8 cellular contexts compared by ENCODE assay signal in the genomic region with DNA sequence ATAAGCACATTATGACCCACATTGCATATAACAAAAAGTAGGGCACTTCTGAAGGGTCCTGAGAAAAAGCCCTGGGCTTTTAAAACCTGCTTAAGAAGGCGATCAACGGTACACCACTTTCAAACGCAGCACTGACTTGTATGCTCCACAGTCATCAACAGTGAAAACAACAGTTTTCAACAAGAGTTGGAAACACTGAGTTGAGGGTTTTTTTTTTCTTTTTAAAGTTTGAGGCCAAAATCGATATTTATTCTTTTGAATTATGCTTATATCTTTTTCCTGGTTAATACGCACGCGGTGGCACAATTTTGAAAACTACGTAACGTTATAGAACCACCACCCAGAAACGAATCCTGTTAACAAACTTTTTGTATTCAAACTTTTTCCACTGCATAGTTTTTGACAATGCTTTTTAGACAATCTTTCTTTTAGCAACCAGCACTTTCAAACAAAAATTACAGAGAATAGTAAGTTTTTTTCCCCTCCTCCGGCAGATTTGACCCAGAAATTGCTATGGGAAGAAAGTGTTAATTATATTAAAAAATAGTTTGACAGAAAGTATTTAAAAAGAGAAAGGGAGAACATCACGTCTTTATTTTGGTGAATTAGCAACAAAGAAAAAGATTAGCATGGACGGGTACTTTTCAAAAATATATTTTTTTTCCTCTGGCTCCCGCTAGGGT. TPM values are rescaled to one million over a fixed set of nuclear protein-coding genes. Genes with fewer than 3 reads are reported as not detected.
A peak's percentile ranks its signal among the peaks of the same experiment; 100 is the strongest.
DNase-seq lines count a peak whose midpoint lies in the region; ATAC-seq, FAIRE-seq and TF ChIP-seq lines count a peak whose summit lies in the region.

No MANE protein-coding gene starts in this region.

- peak overlapping the region; percentile 75 for H3K4me2 ChIP-seq in GM12878 (ENCODE audit: control insufficient read depth, insufficient read depth)

- H2AFZ ChIP-seq in GM12878 (ENCODE audit: control insufficient read depth, low read depth, low read length): peak overlapping the region; percentile 69

- no peak for TF ChIP-seq POLR2A in GM12878 (IDR thresholded peaks at IDR 0.05; ENCODE audit: low read depth, low read length)

- peaks cover 10% of the 10 kb centered on the region for H3K4me1 ChIP-seq in GM12878 (ENCODE audit: control insufficient read depth, insufficient read depth, low read length)
- peaks cover 5 to 13% of the 10 kb centered on the region in 2 donors for H3K4me1 ChIP-seq in lung (ENCODE audit: control insufficient read depth in 2 of 2, insufficient read depth in 2 of 2, low read length in 2 of 2)
- H3K4me1 ChIP-seq in tibial artery: peaks cover 4 to 38% (median 25%) of the 10 kb centered on the region in 4 donors

- no peak for FAIRE-seq in GM12878 (lab: Jason Lieb, UNC)

- no peak for ATAC-seq in activated T-cell treated with anti-CD3 and anti-CD28 coated beads, Interleukin-2, amount 50 U/mL, for 4 hours
- ATAC-seq in GM12878: no peak
- no peak for ATAC-seq in lung (ENCODE audit: insufficient read depth, low FRiP score)
- ATAC-seq in GM18867 (IDR thresholded peaks at IDR 0.05; ENCODE audit: unreplicated experiment): no peak
- no peak for ATAC-seq in HG02970 (IDR thresholded peaks at IDR 0.05; ENCODE audit: low FRiP score, unreplicated experiment)

- no peaks in the 10 kb centered on the region for H3K36me3 Mint-ChIP-seq in activated T-cell treated with anti-CD3 and anti-CD28 coated beads, Interleukin-2, amount 50 U/mL, for 4 hours (ENCODE audit: insufficient read depth)

- H3K9me3 ChIP-seq in GM12878 (replicated peaks; ENCODE audit: control insufficient read depth, insufficient read depth, low read length) (no peaks in the 10 kb centered on the region), lung (ENCODE audit: control insufficient read depth in 2 of 2, insufficient read depth in 1 of 2, low read length in 1 of 2) (no peaks in the 10 kb centered on the region), tibial artery (no peaks in the 10 kb centered on the region)

- no peak for TF ChIP-seq RAD21 in GM12878 (IDR thresholded peaks at IDR 0.05; ENCODE audit: insufficient read depth, low read depth, low read length)

- H3K9ac ChIP-seq in GM12878 (ENCODE audit: control insufficient read depth, insufficient read depth, low read length): peak overlapping the region; percentile 78

- no TSS peak for BruUV-seq in GM12878 (replicated peaks; lab: Mats Ljungman, UMichigan)

- RAD21 ChIA-PET in GM12878 (lab: Charles Lee; ENCODE audit: unreplicated experiment): interaction anchor here (0.7 to 2.7 kb wide), 3 partner anchors 87 to 147 kb away, joined by 3 to 28 read pairs (median 3); a partner anchor contains a TSS

- H3K27me3 Mint-ChIP-seq in activated T-cell treated with anti-CD3 and anti-CD28 coated beads, Interleukin-2, amount 50 U/mL, for 4 hours (ENCODE audit: low read depth): no peaks in the 10 kb centered on the region

- TF ChIP-seq CTCF in GM12878 (IDR thresholded peaks at IDR 0.05 in 2 of 3, conservative IDR thresholded peaks at IDR 0.05 in 1 of 3; ENCODE audit: control insufficient read depth in 2 of 3, extremely low read depth in 1 of 3, insufficient read depth in 1 of 3, low read depth in 3 of 3, low read length in 3 of 3) (no peak), lung (IDR thresholded peaks at IDR 0.05; ENCODE audit: control extremely low read depth, extremely low read depth) (no peak), tibial artery (IDR thresholded peaks at IDR 0.05) (no peak)

- peaks cover 48% of the 10 kb centered on the region for H3K4me1 Mint-ChIP-seq in activated T-cell treated with anti-CD3 and anti-CD28 coated beads, Interleukin-2, amount 50 U/mL, for 4 hours (ENCODE audit: low read depth)

- intact Hi-C loops in GM12878 (cut with micrococcal nuclease; ENCODE audit: unreplicated experiment) (loop anchor here (1.0 to 10.0 kb wide), 2 partner anchors 92 to 286 kb away; a partner anchor contains a TSS), tibial artery (cut with DNase I; ENCODE audit: low total_unique reads) (no loop called here)

- H3K27ac ChIP-seq in GM12878 (ENCODE audit: control insufficient read depth, insufficient read depth) (peak overlapping the region; percentile 79), lung (ENCODE audit: low read depth in 1 of 2, low read length in 1 of 2) (peak overlapping the region; percentile 99 to 100), tibial artery (peak overlapping the region; percentile 97 to 98)

- H3K36me3 ChIP-seq in GM12878 (ENCODE audit: control insufficient read depth in 2 of 2, insufficient read depth in 2 of 2, low read length in 1 of 2) (no peaks in the 10 kb centered on the region), lung (ENCODE audit: control insufficient read depth in 2 of 2, insufficient read depth in 2 of 2, low read length in 2 of 2) (no peaks in the 10 kb centered on the region), tibial artery (no peaks in the 10 kb centered on the region)

- POLR2A ChIA-PET in GM12878 (lab: Charles Lee): no interaction called here

- no peaks in the 10 kb centered on the region for H3K9me3 Mint-ChIP-seq in activated T-cell treated with anti-CD3 and anti-CD28 coated beads, Interleukin-2, amount 50 U/mL, for 4 hours

- CTCF ChIA-PET in GM12878 (lab: Yijun Ruan, JAX): interaction anchor here (0.7 to 1.1 kb wide), 2 partner anchors 117 to 153 kb away, joined by 3 read pairs; no protein-coding TSS in a partner anchor

- H4K20me1 ChIP-seq in GM12878 (ENCODE audit: control insufficient read depth, insufficient read depth): no peaks in the 10 kb centered on the region

- no peak for TF ChIP-seq EP300 in GM12878 (IDR thresholded peaks at IDR 0.05; ENCODE audit: borderline replicate concordance in 1 of 2, control insufficient read depth in 1 of 2, low read depth in 2 of 2, low read length in 2 of 2)

- H3K4me3 Mint-ChIP-seq in activated T-cell treated with anti-CD3 and anti-CD28 coated beads, Interleukin-2, amount 50 U/mL, for 4 hours: peak overlapping the region; percentile 84

- in situ Hi-C loops in GM12878 (cut with MboI): no loop called here

- no peaks in the 10 kb centered on the region for H3K27me3 ChIP-seq in GM12878 (replicated peaks in 1 of 2; ENCODE audit: control insufficient read depth in 2 of 2, insufficient read depth in 2 of 2, low read length in 1 of 2)
- no peaks in the 10 kb centered on the region for H3K27me3 ChIP-seq in lung (ENCODE audit: control insufficient read depth, insufficient read depth)
- no peaks in the 10 kb centered on the region for H3K27me3 ChIP-seq in tibial artery

- H3K4me3 ChIP-seq in GM12878 (peak overlapping the region; percentile 70), lung (peak overlapping the region; percentile 94), tibial artery (peak overlapping the region; percentile 72 to 88)

- peaks cover 2% of the 10 kb centered on the region for H3K79me2 ChIP-seq in GM12878 (ENCODE audit: control insufficient read depth, insufficient read depth, low read length)

- SMC1A ChIA-PET in GM12878 (lab: Charles Lee; ENCODE audit: uncharacterized antibody, unreplicated experiment): interaction anchor here (1.0 to 1.6 kb wide), 4 partner anchors 86 to 153 kb away, joined by 3 to 5 read pairs (median 4); no protein-coding TSS in a partner anchor

- WGBS in GM12878 (ENCODE audit: insufficient coverage, insufficient replicate concordance, low lambda C conversion rate, missing lambda C conversion rate): 1% methylated on average over 14 of the region's 14 CpGs
- 3 to 6% methylated on average over 14 of the region's 14 CpGs for WGBS in lung, 2 donors

- DNase-seq in activated T-cell treated with anti-CD3 and anti-CD28 coated beads, Interleukin-2, amount 50 U/mL, for 4 hours: no peak
- DNase-seq in activated T-cell treated with anti-CD3 and anti-CD28 coated beads for 4 hours (no peak), GM12878 (ENCODE audit: low read depth, low spot score) (no peak), lung (ENCODE audit: low spot score) (no peak), tibial artery (no peak)
- DNase-seq in activated CD4-positive, CD25-positive, alpha-beta regulatory T cell treated with anti-CD3 and anti-CD28 coated beads, Interleukin-2, amount 50 U/mL, for 72 hours: no peak

RNA-seq across cellular contexts. Expression of a gene that starts 1.0 kb away (rescaled TPM):
- total RNA-seq in activated T-cell treated with anti-CD3 and anti-CD28 coated beads, Interleukin-2, amount 50 U/mL, for 4 hours: 10 to 100 TPM; 11.5 to 28.0 (median 18.9) TPM
- 44.8 and 48.3 TPM in 2 replicates for total RNA-seq in GM12878 (2013; cell fraction: nucleolus; rRNA removed)
- total RNA-seq in GM12878 (2014; rRNA removed) (10.4 and 14.0 TPM in 2 replicates), GM12878 (2014; rRNA removed; fragmentation: Illumina TruSeq; extraction: Trizol) (12.1 and 13.4 TPM in 2 replicates), GM12878 (2021) (11.5 and 14.3 TPM in 2 replicates), lung (10 to 100 TPM; 22.5 to 42.6 TPM)
- polyA plus RNA-seq in GM12878 (2011; ENCODE audit: low read depth): 3.4 TPM
- polyA plus RNA-seq in GM12878 (2011; rRNA removed) (15.2 and 24.0 TPM in 2 replicates), GM12878 (2014; fragmentation: Illumina TruSeq; extraction: Trizol) (15.2 and 18.8 TPM in 2 replicates), GM12878 (2014; fragmentation: Nextera tagmentation; extraction: Ambion mirVana) (1 to 10 TPM; 2.9 to 4.3 TPM), GM12878 (2014; rRNA removed) (7.3 and 9.9 TPM in 2 replicates), GM12878 (2016; fragmentation: Nextera tagmentation; extraction: Ambion mirVana) (1 to 10 TPM; 3.7 to 4.3 TPM), lung (10 to 100 TPM in 1 of 2 donors, 1 to 10 TPM in 1; 9.3 to 12.0 TPM)
- 6.7 and 7.6 TPM in 2 replicates for polyA plus RNA-seq in GM12878 (2011; cell fraction: cytosol; rRNA removed)
- 17.9 and 18.1 TPM in 2 replicates for polyA plus RNA-seq in GM12878 (2011; cell fraction: nucleus; rRNA removed)
- 5.1 and 6.6 TPM in 2 replicates for polyA plus RNA-seq in GM12878 (2012)
- 12.5 and 17.3 TPM in 2 replicates for polyA minus RNA-seq in GM12878 (2011; rRNA and poly(A)+ RNA removed)
- polyA minus RNA-seq in GM12878 (2011; cell fraction: cytosol; rRNA and poly(A)+ RNA removed): 3.9 and 7.5 TPM in 2 replicates
- polyA minus RNA-seq in GM12878 (2011; cell fraction: nucleus; rRNA and poly(A)+ RNA removed): 8.8 and 12.7 TPM in 2 replicates

RNA-seq across cellular contexts. Expression of a gene that starts 27.2 kb away (rescaled TPM):
- total RNA-seq in activated T-cell treated with anti-CD3 and anti-CD28 coated beads, Interleukin-2, amount 50 U/mL, for 4 hours: not detected
- total RNA-seq in GM12878 (2013; cell fraction: nucleolus; rRNA removed): not detected in 2 replicates
- not detected in 2 replicates for total RNA-seq in GM12878 (2014; rRNA removed)
- total RNA-seq in GM12878 (2014; rRNA removed; fragmentation: Illumina TruSeq; extraction: Trizol): not detected in 2 replicates
- not detected in 2 replicates for total RNA-seq in GM12878 (2021)
- 0.10 TPM for polyA plus RNA-seq in GM12878 (2011; ENCODE audit: low read depth)
- polyA plus RNA-seq in GM12878 (2011; rRNA removed): not detected in 2 replicates
- not detected in 2 replicates for polyA plus RNA-seq in GM12878 (2011; cell fraction: cytosol; rRNA removed)
- polyA plus RNA-seq in GM12878 (2011; cell fraction: nucleus; rRNA removed): not detected in 2 replicates
- polyA plus RNA-seq in GM12878 (2012): 0.13 and 0.30 TPM in 2 replicates
- not detected in 2 replicates for polyA plus RNA-seq in GM12878 (2014; fragmentation: Illumina TruSeq; extraction: Trizol)
- polyA plus RNA-seq in GM12878 (2014; fragmentation: Nextera tagmentation; extraction: Ambion mirVana): under 1 TPM; 0.04 to 0.18 TPM
- polyA plus RNA-seq in GM12878 (2014; rRNA removed): not detected in 2 replicates
- under 1 TPM in 1 of 2 experiments, not detected in 1; 0.17 TPM for polyA plus RNA-seq in GM12878 (2016; fragmentation: Nextera tagmentation; extraction: Ambion mirVana)
- polyA minus RNA-seq in GM12878 (2011; rRNA and poly(A)+ RNA removed): not detected in 2 replicates
- polyA minus RNA-seq in GM12878 (2011; cell fraction: cytosol; rRNA and poly(A)+ RNA removed): not detected in 2 replicates
- not detected in 2 replicates for polyA minus RNA-seq in GM12878 (2011; cell fraction: nucleus; rRNA and poly(A)+ RNA removed)
- not detected for total RNA-seq in lung
- not detected for polyA plus RNA-seq in lung
